Comparison of ENCODE assay signal across 17 cellular contexts in genomic region chr17:57068707-57069106, GRCh38.
"Had no signal": no experiment of that assay in that cellular context is flagged by ENCODE, and none has a peak within 500 bp of the region (broad histone marks: within the 10 kb centered on the region; RNA-seq: fewer than 3 reads in every experiment).

No MANE protein-coding gene starts in this region.

- FAIRE-seq: astrocyte, colon, TTC549 had no signal

- H3K27ac ChIP-seq: adrenal gland, esophagus muscularis mucosa, gastrocnemius medialis, spleen, upper lobe of right lung had no signal

- H3K9me3 ChIP-seq: adrenal gland, esophagus muscularis mucosa, gastrocnemius medialis, mucosa of descending colon, spleen, upper lobe of right lung had no signal

- H3K4me3 ChIP-seq: adrenal gland, esophagus muscularis mucosa, gastrocnemius medialis, mucosa of descending colon, spleen, upper lobe of right lung had no signal

- H3K4me1 ChIP-seq: adrenal gland, gastrocnemius medialis, spleen, upper lobe of right lung had no signal

- H3K36me3 ChIP-seq: adrenal gland, esophagus muscularis mucosa, gastrocnemius medialis, spleen, upper lobe of right lung had no signal

- ATAC-seq: gastrocnemius medialis; stimulated activated naive CD8-positive, alpha-beta T cell treated with anti-CD3 and anti-CD28 coated beads, Interleukin-15, Interleukin-2, amounts not matched to agents 100 U/mL and 50 U/mL, for 24 hours had no signal

- H3K27me3 ChIP-seq: adrenal gland, esophagus muscularis mucosa, gastrocnemius medialis, upper lobe of right lung had no signal

- DNase-seq: activated T-cell treated with anti-CD3 and anti-CD28 coated beads, Interleukin-2, amount 50 U/mL, for 24 hours; effector memory CD4-positive, alpha-beta T cell; gastrocnemius medialis; hypothalamus; left ventricle myocardium superior; retina; spleen; stimulated activated CD4-positive, alpha-beta T cell treated with anti-CD3 and anti-CD28 coated beads, Interleukin-4, amount 100 ng/mL, for 24 hours; stimulated activated naive CD8-positive, alpha-beta T cell treated with anti-CD3 and anti-CD28 coated beads, Interleukin-15, Interleukin-2, amounts not matched to agents 100 U/mL and 50 U/mL, for 24 hours; T-helper 1 cell; upper lobe of right lung had no signal
